Comparison of ENCODE assay signal across 13 cellular contexts in genomic region chr7:101112233-101112632, GRCh38. TPM values are rescaled to one million over a fixed set of nuclear protein-coding genes. Genes with fewer than 3 reads are reported as not detected.
A peak's percentile ranks its signal among the peaks of the same experiment; 100 is the strongest.
DNase-seq lines count a peak whose midpoint lies in the region; ATAC-seq and TF ChIP-seq lines count a peak whose summit lies in the region.
"Had no signal": no experiment of that assay in that cellular context is flagged by ENCODE, and none has a peak within 500 bp of the region (broad histone marks: within the 10 kb centered on the region; RNA-seq: fewer than 3 reads in every experiment).

No MANE protein-coding gene starts in this region.

- no peaks in the 10 kb centered on the region for H3K9me3 ChIP-seq in right cardiac atrium (ENCODE audit: control insufficient read depth, low read length)
- H3K9me3 ChIP-seq in Peyer's patch: no peaks in the 10 kb centered on the region

- peak; percentile 95 for DNase-seq in chondrocyte (ENCODE audit: low spot score)
- DNase-seq in right cardiac atrium: peak; percentile 77 to 92 (median 82)
- DNase-seq in pulmonary artery endothelial cell (ENCODE audit: low read depth, low spot score): peak; percentile 100
- no peak for DNase-seq in NCI-H2107 treated with DMSO at 0.1 percent for 48 hours (lab: John Stamatoyannopoulos, UW; ENCODE audit: unreplicated experiment)
- no peak for DNase-seq in stimulated activated CD4-positive, alpha-beta T cell treated with anti-CD3 and anti-CD28 coated beads, Interleukin-2, amount 100 ng/mL, for 24 hours
- DNase-seq in Peyer's patch: no peak
- no peak for DNase-seq in DMS 273 (lab: John Stamatoyannopoulos, UW; ENCODE audit: unreplicated experiment)
- DNase-seq: NCI-H226, retina, WERI-Rb-1 had no signal

- TF ChIP-seq POLR2A in Peyer's patch (IDR thresholded peaks at IDR 0.05): no peak

- intact Hi-C loops in right cardiac atrium (cut with DNase I): no loop called here

- H3K27ac Mint-ChIP-seq in chondrocyte (ENCODE audit: unreplicated experiment): peak overlapping the region; percentile 94
- H3K27ac Mint-ChIP-seq: memory B cell had no signal

- H3K4me1 ChIP-seq in ACC112 (ENCODE audit: control insufficient read depth, insufficient read depth, low read length, unreplicated experiment): peaks cover 53% of the 10 kb centered on the region
- H3K4me1 ChIP-seq in right cardiac atrium (ENCODE audit: control insufficient read depth, insufficient read depth, low read length): peaks cover 9% of the 10 kb centered on the region
- no peaks in the 10 kb centered on the region for H3K4me1 ChIP-seq in Peyer's patch

- peak overlapping the region; percentile 100 for H3K27ac ChIP-seq in ACC112 (ENCODE audit: low read depth, low read length)
- peak overlapping the region; percentile 83 for H3K27ac ChIP-seq in right cardiac atrium (ENCODE audit: low read length)
- H3K27ac ChIP-seq in Peyer's patch: peak overlapping the region in 2 of 4 donors; percentile 22 to 45
- H3K27ac ChIP-seq: epithelial cell of prostate, WERI-Rb-1 had no signal

- H3K4me3 Mint-ChIP-seq in chondrocyte (ENCODE audit: unreplicated experiment): peak overlapping the region; percentile 31
- H3K4me3 Mint-ChIP-seq: memory B cell had no signal

- H3K27me3 Mint-ChIP-seq in chondrocyte (ENCODE audit: low read depth): no peaks in the 10 kb centered on the region

- H3K36me3 Mint-ChIP-seq in chondrocyte (ENCODE audit: low read depth): no peaks in the 10 kb centered on the region
- H3K36me3 Mint-ChIP-seq: memory B cell had no signal

- H3K27me3 ChIP-seq in ACC112 (ENCODE audit: insufficient read depth, low read length): no peaks in the 10 kb centered on the region
- H3K27me3 ChIP-seq in right cardiac atrium (ENCODE audit: control insufficient read depth, insufficient read depth): no peaks in the 10 kb centered on the region
- no peaks in the 10 kb centered on the region for H3K27me3 ChIP-seq in Peyer's patch

- H3K36me3 ChIP-seq in ACC112 (ENCODE audit: insufficient read depth, low read length) (no peaks in the 10 kb centered on the region), Peyer's patch (no peaks in the 10 kb centered on the region)
- H3K36me3 ChIP-seq: WERI-Rb-1 had no signal

- H3K4me1 Mint-ChIP-seq in chondrocyte (ENCODE audit: low read depth): peaks cover 75% of the 10 kb centered on the region
- H3K4me1 Mint-ChIP-seq: memory B cell had no signal

- peaks cover 7% of the 10 kb centered on the region for H3K79me2 ChIP-seq in ACC112 (ENCODE audit: control insufficient read depth, insufficient read depth, low read length, unreplicated experiment)

- whole genome bisulfite sequencing in right cardiac atrium: 34% methylated on average over 11 of the region's 11 CpGs

- peak; percentile 83 to 88 for ATAC-seq in right cardiac atrium

- H3K9me3 Mint-ChIP-seq in chondrocyte (ENCODE audit: low read depth): no peaks in the 10 kb centered on the region
- H3K9me3 Mint-ChIP-seq: memory B cell had no signal

- H3K4me3 ChIP-seq in ACC112 (ENCODE audit: low read depth, low read length): no peak overlapping the region
- no peak overlapping the region for H3K4me3 ChIP-seq in right cardiac atrium (ENCODE audit: low read length)
- H3K4me3 ChIP-seq in Peyer's patch: no peak overlapping the region

- TF ChIP-seq CTCF in chondrocyte (IDR thresholded peaks at IDR 0.05) (no peak), Peyer's patch (IDR thresholded peaks at IDR 0.05) (no peak)

- peak overlapping the region; percentile 40 for H2AFZ ChIP-seq in ACC112 (ENCODE audit: low read length, unreplicated experiment)

RNA-seq across cellular contexts. Expression of gene SERPINE1, which starts 14.7 kb away (rescaled TPM):
- total RNA-seq in chondrocyte: 794 to 1,203 TPM (median 1,180 TPM) in 3 replicates
- total RNA-seq in right cardiac atrium: 10 to 100 TPM in 1 of 4 donors, 1 to 10 TPM in 3; 1.2 to 11.9 (median 2.2) TPM
- 4.5 TPM for polyA plus RNA-seq in right cardiac atrium
- total RNA-seq in pulmonary artery endothelial cell: 2,165 and 2,466 TPM in 2 replicates
- total RNA-seq in Peyer's patch: 1 to 10 TPM; 2.4 to 8.3 (median 3.3) TPM

RNA-seq across cellular contexts. Expression of gene TRIM56, which starts 27.0 kb away (rescaled TPM):
- 26.1 to 35.7 TPM (median 30.4 TPM) in 3 replicates for total RNA-seq in chondrocyte
- 10 to 100 TPM; 20.0 to 24.5 (median 22.3) TPM for total RNA-seq in right cardiac atrium
- 11.4 TPM for polyA plus RNA-seq in right cardiac atrium
- total RNA-seq in pulmonary artery endothelial cell: 14.0 and 28.8 TPM in 2 replicates
- total RNA-seq in Peyer's patch: 10 to 100 TPM; 19.4 to 43.7 (median 38.3) TPM

RNA-seq across cellular contexts. Expression of gene AP1S1, which starts 42.0 kb away (rescaled TPM):
- total RNA-seq in chondrocyte (55.9 to 60.5 TPM (median 60.4 TPM) in 3 replicates), right cardiac atrium (10 to 100 TPM; 10.7 to 14.3 (median 12.0) TPM), pulmonary artery endothelial cell (161 and 225 TPM in 2 replicates), Peyer's patch (100 to 1,000 TPM in 2 of 4 donors, 10 to 100 TPM in 2; 53.6 to 136 (median 95.7) TPM)
- polyA plus RNA-seq in right cardiac atrium: 20.9 TPM

RNA-seq across cellular contexts. Expression of gene VGF, which starts 53.1 kb away (rescaled TPM):
- total RNA-seq in chondrocyte (0.22 to 0.26 TPM in 2 of 3 replicates, not detected in the other), right cardiac atrium (not detected), pulmonary artery endothelial cell (0.07 TPM in 1 of 2 replicates, not detected in the other), Peyer's patch (under 1 TPM in 1 of 4 donors, not detected in 3; 0.94 TPM)
- 0.07 TPM for polyA plus RNA-seq in right cardiac atrium

Comparison
In these comparisons a context has a peak if more than half of its experiments do, and no peak if none do; other contexts are left out.
1. DNase-seq: peak in chondrocyte (single experiment), right cardiac atrium (3 of 3) and pulmonary artery endothelial cell (single experiment); none in NCI-H2107 treated with DMSO at 0.1 percent for 48 hours (single experiment), stimulated activated CD4-positive, alpha-beta T cell treated with anti-CD3 and anti-CD28 coated beads, Interleukin-2, amount 100 ng/mL, for 24 hours (0 of 2), Peyer's patch (0 of 3) and DMS 273 (single experiment).
2. RNA of gene SERPINE1, which starts 14.7 kb away (total RNA-seq): 2,165 to 2,466 TPM in pulmonary artery endothelial cell and 794 to 1,203 TPM in chondrocyte; 2.4 to 8.3 TPM in Peyer's patch and 1.2 to 11.9 TPM in right cardiac atrium; every median in the first group is over 10 times any median in the second.